In genomic region chr9:95139121-95139520, GRCh38 we compare ENCODE assay signal across 13 cellular contexts.
"Had no signal": no experiment of that assay in that cellular context is flagged by ENCODE, and none has a peak within 500 bp of the region (broad histone marks: within the 10 kb centered on the region; RNA-seq: fewer than 3 reads in every experiment).

No MANE protein-coding gene starts in this region.

- H3K9me3 ChIP-seq: esophagus muscularis mucosa, stomach, vagina had no signal

- FAIRE-seq: endothelial cell of umbilical vein had no signal

- H3K4me2 ChIP-seq: smooth muscle cell had no signal

- H3K4me3 ChIP-seq: esophagus muscularis mucosa, smooth muscle cell, stomach, vagina had no signal

- H3K36me3 ChIP-seq: vagina had no signal

- H3K27me3 ChIP-seq: esophagus muscularis mucosa, stomach, vagina had no signal

- ATAC-seq: activated CD4-positive, alpha-beta T cell treated with anti-CD3 and anti-CD28 coated beads for 36 hours; left colon; natural killer cell treated with Interleukin-12 subunit alpha and Interleukin-12 subunit beta and Interleukin-15 and Interleukin-18, amount 100 ng/mL, for 72 hours; stimulated activated effector memory CD8-positive, alpha-beta T cell treated with anti-CD3 and anti-CD28 coated beads, Interleukin-12 subunit alpha, Interleukin-12 subunit beta, amount 100 ng/mL, for 72 hours had no signal

- DNase-seq: activated CD4-positive, alpha-beta T cell treated with anti-CD3 and anti-CD28 coated beads for 36 hours; activated CD4-positive, alpha-beta T cell treated with anti-CD3 and anti-CD28 coated beads, Interleukin-2, amount 50 U/mL, for 48 hours; effector CD8-positive, alpha-beta T cell; left colon; stimulated activated CD4-positive, alpha-beta T cell treated with anti-CD3 and anti-CD28 coated beads, Interleukin-4, amount 100 ng/mL, for 24 hours; stomach; trophoblast cell had no signal

- H3K27ac ChIP-seq: stomach, vagina had no signal
